11 cellular contexts compared by ENCODE assay signal in genomic region chr11:119341222-119342022, GRCh38. TPM values are rescaled to one million over a fixed set of nuclear protein-coding genes. Genes with fewer than 3 reads are reported as not detected.
DNase-seq lines count a peak whose midpoint lies in the region; ATAC-seq, FAIRE-seq and TF ChIP-seq lines count a peak whose summit lies in the region.
"Had no signal": no experiment of that assay in that cellular context is flagged by ENCODE, and none has a peak within 500 bp of the region (broad histone marks: within the 10 kb centered on the region; RNA-seq: fewer than 3 reads in every experiment).

No MANE protein-coding gene starts in this region.

- FAIRE-seq in frontal cortex (lab: Jason Lieb, UNC) = no peak
- FAIRE-seq: GM19239, urothelium cell line had no signal

- peak overlapping the region in 2 of 3 donors; percentile 16 to 69 for H3K27ac Mint-ChIP-seq in IgD-negative memory B cell
- H3K27ac Mint-ChIP-seq in natural killer cell = no peak overlapping the region

- H3K9me3 Mint-ChIP-seq in IgD-negative memory B cell (peaks cover 0 to 2% (median 0%) of the 10 kb centered on the region in 3 donors), natural killer cell (no peaks in the 10 kb centered on the region)

- peaks cover 29 to 42% of the 10 kb centered on the region in 2 donors for H3K4me1 ChIP-seq in gastrocnemius medialis

- peak overlapping the region; percentile 72 to 90 (median 82) for H3K27ac ChIP-seq in gastrocnemius medialis

- ATAC-seq in gastrocnemius medialis = no peak
- no peak for ATAC-seq in natural killer cell
- no peak for ATAC-seq in GM21619 (IDR thresholded peaks at IDR 0.05; ENCODE audit: unreplicated experiment)

- no peaks in the 10 kb centered on the region for H3K36me3 ChIP-seq in gastrocnemius medialis

- peaks cover 45% of the 10 kb centered on the region for H3K27me3 Mint-ChIP-seq in IgD-negative memory B cell
- peaks cover 33 to 40% of the 10 kb centered on the region in 2 donors for H3K27me3 Mint-ChIP-seq in natural killer cell (ENCODE audit: low read depth in 2 of 2)

- H3K27me3 ChIP-seq in gastrocnemius medialis = peaks cover 5 to 11% (median 8%) of the 10 kb centered on the region in 3 donors

- in situ Hi-C loops in gastrocnemius medialis (cut with MboI; ENCODE audit: low sequenced_read_pairs in 4 of 4) = no loop called here

- H3K4me3 ChIP-seq in fibroblast of pulmonary artery (replicated peaks; ENCODE audit: low read depth, low read length) (peak overlapping the region; percentile 67), gastrocnemius medialis (peak overlapping the region; percentile 61 to 73 (median 66))

- TF ChIP-seq CTCF in fibroblast of pulmonary artery (IDR thresholded peaks at IDR 0.05; ENCODE audit: low read length, missing control alignments) (no peak), gastrocnemius medialis (IDR thresholded peaks at IDR 0.05 in 4 of 5, conservative IDR thresholded peaks at IDR 0.05 in 1 of 5) (no peak), natural killer cell (IDR thresholded peaks at IDR 0.05) (no peak)

- H3K36me3 Mint-ChIP-seq in IgD-negative memory B cell = peaks cover 8% of the 10 kb centered on the region
- no peaks in the 10 kb centered on the region for H3K36me3 Mint-ChIP-seq in natural killer cell

- TF ChIP-seq POLR2A in gastrocnemius medialis (IDR thresholded peaks at IDR 0.05) = no peak

- H3K4me1 Mint-ChIP-seq in IgD-negative memory B cell (peaks cover 8 to 18% (median 10%) of the 10 kb centered on the region in 3 donors), natural killer cell (peaks cover 0 to 27% of the 10 kb centered on the region in 2 donors)

- H3K4me3 Mint-ChIP-seq in IgD-negative memory B cell = peak overlapping the region in 2 of 4 donors; percentile 6 to 76
- no peak overlapping the region for H3K4me3 Mint-ChIP-seq in natural killer cell

- DNase-seq in fibroblast of pulmonary artery (ENCODE audit: low read depth) = no peak
- DNase-seq in gastrocnemius medialis = peak in 1 of 2 donors; percentile 15
- no peak for DNase-seq in frontal cortex (ENCODE audit: low spot score in 2 of 2)
- DNase-seq in natural killer cell = no peak
- DNase-seq: NCI-H187 treated with DMSO at 0.1 percent for 48 hours, retina had no signal

- no peaks in the 10 kb centered on the region for H3K9me3 ChIP-seq in gastrocnemius medialis

- intact Hi-C loops in gastrocnemius medialis (cut with DNase I; ENCODE audit: low total_unique reads) (loop anchor here (5.0 kb wide), 1 partner anchor 131 kb away; no protein-coding TSS in a partner anchor), natural killer cell (cut with micrococcal nuclease) (no loop called here)

RNA-seq across cellular contexts. Expression of gene C1QTNF5, which starts 0.7 kb away (rescaled TPM):
- polyA plus RNA-seq in IgD-negative memory B cell = not detected
- 10 to 100 TPM in 1 of 4 donors, 1 to 10 TPM in 3; 4.0 to 16.0 (median 6.0) TPM for total RNA-seq in gastrocnemius medialis
- 2.4 TPM for total RNA-seq in frontal cortex
- not detected for total RNA-seq in natural killer cell
- total RNA-seq: T-helper 2 cell treated with Interferon-gamma antibody and Interleukin-4, amounts not matched to agents 100 ng/mL and 5 ng/mL, for 36 hours had no signal

RNA-seq across cellular contexts. Expression of gene MFRP, which starts 5.1 kb away (rescaled TPM):
- not detected for polyA plus RNA-seq in IgD-negative memory B cell
- total RNA-seq in gastrocnemius medialis (not detected), frontal cortex (not detected), natural killer cell (not detected)
- total RNA-seq: T-helper 2 cell treated with Interferon-gamma antibody and Interleukin-4, amounts not matched to agents 100 ng/mL and 5 ng/mL, for 36 hours had no signal

RNA-seq across cellular contexts. Expression of gene RNF26, which starts 7.1 kb away (rescaled TPM):
- 41.1 TPM for polyA plus RNA-seq in IgD-negative memory B cell
- total RNA-seq in gastrocnemius medialis (1 to 10 TPM; 3.8 to 5.1 (median 4.7) TPM), frontal cortex (2.9 TPM), natural killer cell (10 to 100 TPM; 18.0 to 21.8 (median 18.1) TPM)

RNA-seq across cellular contexts. Expression of gene MCAM, which starts 24.5 kb away (rescaled TPM):
- polyA plus RNA-seq in IgD-negative memory B cell = 1.3 TPM
- total RNA-seq in gastrocnemius medialis = 100 to 1,000 TPM in 3 of 4 donors, 10 to 100 TPM in 1; 22.6 to 193 (median 123) TPM
- total RNA-seq in frontal cortex = 11.4 TPM
- 1 to 10 TPM in 1 of 3 donors, under 1 TPM in 2; 0.11 to 2.0 (median 0.19) TPM for total RNA-seq in natural killer cell

RNA-seq across cellular contexts. Expression of gene USP2, which starts 40.1 kb away (rescaled TPM):
- not detected for polyA plus RNA-seq in IgD-negative memory B cell
- 100 to 1,000 TPM in 1 of 4 donors, 10 to 100 TPM in 3; 19.4 to 105 (median 46.0) TPM for total RNA-seq in gastrocnemius medialis
- 2.4 TPM for total RNA-seq in frontal cortex
- 1 to 10 TPM in 1 of 3 donors, under 1 TPM in 1, not detected in 1; 0.50 to 3.9 TPM for total RNA-seq in natural killer cell

Comparison
In these comparisons a context has a peak if more than half of its experiments do, and no peak if none do; other contexts are left out.
1. H3K27ac Mint-ChIP-seq: peak in IgD-negative memory B cell (2 of 3); none in natural killer cell (0 of 2).